ENCODE assay signal across 1 cellular context in the genomic region with DNA sequence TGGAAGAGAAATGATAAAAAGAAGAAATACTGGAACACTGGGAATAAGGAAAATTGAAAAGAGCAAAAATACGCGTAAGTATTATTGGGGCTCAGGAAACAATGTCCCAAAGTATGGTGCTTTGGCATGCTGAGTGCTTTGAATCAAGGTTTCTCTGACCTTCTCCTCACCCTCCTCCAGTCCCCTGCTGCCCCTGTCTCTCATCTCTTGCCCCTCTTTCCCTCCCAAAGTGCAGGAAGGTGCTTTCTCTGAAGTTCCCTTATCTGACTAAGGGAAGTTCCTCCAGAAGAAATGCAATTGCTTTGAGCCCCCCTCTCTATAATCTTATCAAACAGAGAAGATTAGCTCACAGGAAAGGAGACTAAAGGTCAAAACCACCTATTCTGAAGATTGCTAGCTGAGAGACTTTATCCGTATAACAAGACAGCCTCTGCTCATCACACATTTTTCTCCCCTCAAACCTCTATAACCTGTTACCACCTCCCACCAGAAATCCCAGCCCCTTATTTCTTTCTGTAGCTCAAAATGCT.
TF ChIP-seq lines count a peak whose summit lies in the region.

No MANE protein-coding gene starts in this region.

TF ChIP-seq in K562, 482 proteins besides CTCF, POLR2A, EP300 and RAD21 (continued from another document and continues in another):
- TF ChIP-seq GABPB2 (CRISPR knock-in tag; conservative IDR thresholded peaks at IDR 0.05) = no peak
- TF ChIP-seq, protein P1, sequence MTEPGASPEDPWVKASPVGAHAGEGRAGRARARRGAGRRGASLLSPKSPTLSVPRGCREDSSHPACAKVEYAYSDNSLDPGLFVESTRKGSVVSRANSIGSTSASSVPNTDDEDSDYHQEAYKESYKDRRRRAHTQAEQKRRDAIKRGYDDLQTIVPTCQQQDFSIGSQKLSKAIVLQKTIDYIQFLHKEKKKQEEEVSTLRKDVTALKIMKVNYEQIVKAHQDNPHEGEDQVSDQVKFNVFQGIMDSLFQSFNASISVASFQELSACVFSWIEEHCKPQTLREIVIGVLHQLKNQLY (CRISPR knock-in tag; conservative IDR thresholded peaks at IDR 0.05) = no peak
- TF ChIP-seq, protein P2, sequence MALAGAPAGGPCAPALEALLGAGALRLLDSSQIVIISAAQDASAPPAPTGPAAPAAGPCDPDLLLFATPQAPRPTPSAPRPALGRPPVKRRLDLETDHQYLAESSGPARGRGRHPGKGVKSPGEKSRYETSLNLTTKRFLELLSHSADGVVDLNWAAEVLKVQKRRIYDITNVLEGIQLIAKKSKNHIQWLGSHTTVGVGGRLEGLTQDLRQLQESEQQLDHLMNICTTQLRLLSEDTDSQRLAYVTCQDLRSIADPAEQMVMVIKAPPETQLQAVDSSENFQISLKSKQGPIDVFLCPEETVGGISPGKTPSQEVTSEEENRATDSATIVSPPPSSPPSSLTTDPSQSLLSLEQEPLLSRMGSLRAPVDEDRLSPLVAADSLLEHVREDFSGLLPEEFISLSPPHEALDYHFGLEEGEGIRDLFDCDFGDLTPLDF (CRISPR knock-in tag; IDR thresholded peaks at IDR 0.05) = no peak
- TF ChIP-seq NELFE (IDR thresholded peaks at IDR 0.05; ENCODE audit: insufficient read depth, insufficient read length) = no peak
- TF ChIP-seq ESRRA (IDR thresholded peaks at IDR 0.05; ENCODE audit: borderline replicate concordance, low read depth) = peak; percentile 69; the same call in 1 of the 2 replicates
- no peak for TF ChIP-seq POLR3G (IDR thresholded peaks at IDR 0.05; ENCODE audit: extremely low read depth, insufficient read length, insufficient replicate concordance)
- TF ChIP-seq ZBTB8A (IDR thresholded peaks at IDR 0.05; ENCODE audit: partially characterized antibody) = no peak
- no peak for TF ChIP-seq POLR2B (IDR thresholded peaks at IDR 0.05; ENCODE audit: low read depth, partially characterized antibody)
- TF ChIP-seq HIVEP1 (CRISPR knock-in tag; IDR thresholded peaks at IDR 0.05) = no peak
- TF ChIP-seq TEAD2 (tag; IDR thresholded peaks at IDR 0.05) = no peak
- TF ChIP-seq CEBPG (CRISPR knock-in tag; IDR thresholded peaks at IDR 0.05) = no peak; the same call in 1 of the 2 replicates
- peak; percentile 18 to 86; a peak in 2 of 4 replicates for TF ChIP-seq CEBPG (tag; conservative IDR thresholded peaks at IDR 0.05 in 1 of 2, IDR thresholded peaks at IDR 0.05 in 1 of 2)
- TF ChIP-seq, protein P3, sequence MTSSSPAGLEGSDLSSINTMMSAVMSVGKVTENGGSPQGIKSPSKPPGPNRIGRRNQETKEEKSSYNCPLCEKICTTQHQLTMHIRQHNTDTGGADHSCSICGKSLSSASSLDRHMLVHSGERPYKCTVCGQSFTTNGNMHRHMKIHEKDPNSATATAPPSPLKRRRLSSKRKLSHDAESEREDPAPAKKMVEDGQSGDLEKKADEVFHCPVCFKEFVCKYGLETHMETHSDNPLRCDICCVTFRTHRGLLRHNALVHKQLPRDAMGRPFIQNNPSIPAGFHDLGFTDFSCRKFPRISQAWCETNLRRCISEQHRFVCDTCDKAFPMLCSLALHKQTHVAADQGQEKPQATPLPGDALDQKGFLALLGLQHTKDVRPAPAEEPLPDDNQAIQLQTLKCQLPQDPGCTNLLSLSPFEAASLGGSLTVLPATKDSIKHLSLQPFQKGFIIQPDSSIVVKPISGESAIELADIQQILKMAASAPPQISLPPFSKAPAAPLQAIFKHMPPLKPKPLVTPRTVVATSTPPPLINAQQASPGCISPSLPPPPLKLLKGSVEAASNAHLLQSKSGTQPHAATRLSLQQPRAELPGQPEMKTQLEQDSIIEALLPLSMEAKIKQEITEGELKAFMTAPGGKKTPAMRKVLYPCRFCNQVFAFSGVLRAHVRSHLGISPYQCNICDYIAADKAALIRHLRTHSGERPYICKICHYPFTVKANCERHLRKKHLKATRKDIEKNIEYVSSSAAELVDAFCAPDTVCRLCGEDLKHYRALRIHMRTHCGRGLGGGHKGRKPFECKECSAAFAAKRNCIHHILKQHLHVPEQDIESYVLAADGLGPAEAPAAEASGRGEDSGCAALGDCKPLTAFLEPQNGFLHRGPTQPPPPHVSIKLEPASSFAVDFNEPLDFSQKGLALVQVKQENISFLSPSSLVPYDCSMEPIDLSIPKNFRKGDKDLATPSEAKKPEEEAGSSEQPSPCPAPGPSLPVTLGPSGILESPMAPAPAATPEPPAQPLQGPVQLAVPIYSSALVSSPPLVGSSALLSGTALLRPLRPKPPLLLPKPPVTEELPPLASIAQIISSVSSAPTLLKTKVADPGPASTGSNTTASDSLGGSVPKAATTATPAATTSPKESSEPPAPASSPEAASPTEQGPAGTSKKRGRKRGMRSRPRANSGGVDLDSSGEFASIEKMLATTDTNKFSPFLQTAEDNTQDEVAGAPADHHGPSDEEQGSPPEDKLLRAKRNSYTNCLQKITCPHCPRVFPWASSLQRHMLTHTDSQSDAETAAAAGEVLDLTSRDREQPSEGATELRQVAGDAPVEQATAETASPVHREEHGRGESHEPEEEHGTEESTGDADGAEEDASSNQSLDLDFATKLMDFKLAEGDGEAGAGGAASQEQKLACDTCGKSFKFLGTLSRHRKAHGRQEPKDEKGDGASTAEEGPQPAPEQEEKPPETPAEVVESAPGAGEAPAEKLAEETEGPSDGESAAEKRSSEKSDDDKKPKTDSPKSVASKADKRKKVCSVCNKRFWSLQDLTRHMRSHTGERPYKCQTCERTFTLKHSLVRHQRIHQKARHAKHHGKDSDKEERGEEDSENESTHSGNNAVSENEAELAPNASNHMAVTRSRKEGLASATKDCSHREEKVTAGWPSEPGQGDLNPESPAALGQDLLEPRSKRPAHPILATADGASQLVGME (CRISPR knock-in tag; IDR thresholded peaks at IDR 0.05) = no peak
- TF ChIP-seq, protein P4, sequence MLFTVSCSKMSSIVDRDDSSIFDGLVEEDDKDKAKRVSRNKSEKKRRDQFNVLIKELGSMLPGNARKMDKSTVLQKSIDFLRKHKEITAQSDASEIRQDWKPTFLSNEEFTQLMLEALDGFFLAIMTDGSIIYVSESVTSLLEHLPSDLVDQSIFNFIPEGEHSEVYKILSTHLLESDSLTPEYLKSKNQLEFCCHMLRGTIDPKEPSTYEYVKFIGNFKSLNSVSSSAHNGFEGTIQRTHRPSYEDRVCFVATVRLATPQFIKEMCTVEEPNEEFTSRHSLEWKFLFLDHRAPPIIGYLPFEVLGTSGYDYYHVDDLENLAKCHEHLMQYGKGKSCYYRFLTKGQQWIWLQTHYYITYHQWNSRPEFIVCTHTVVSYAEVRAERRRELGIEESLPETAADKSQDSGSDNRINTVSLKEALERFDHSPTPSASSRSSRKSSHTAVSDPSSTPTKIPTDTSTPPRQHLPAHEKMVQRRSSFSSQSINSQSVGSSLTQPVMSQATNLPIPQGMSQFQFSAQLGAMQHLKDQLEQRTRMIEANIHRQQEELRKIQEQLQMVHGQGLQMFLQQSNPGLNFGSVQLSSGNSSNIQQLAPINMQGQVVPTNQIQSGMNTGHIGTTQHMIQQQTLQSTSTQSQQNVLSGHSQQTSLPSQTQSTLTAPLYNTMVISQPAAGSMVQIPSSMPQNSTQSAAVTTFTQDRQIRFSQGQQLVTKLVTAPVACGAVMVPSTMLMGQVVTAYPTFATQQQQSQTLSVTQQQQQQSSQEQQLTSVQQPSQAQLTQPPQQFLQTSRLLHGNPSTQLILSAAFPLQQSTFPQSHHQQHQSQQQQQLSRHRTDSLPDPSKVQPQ (CRISPR knock-in tag; IDR thresholded peaks at IDR 0.05; ENCODE audit: borderline replicate concordance) = no peak
- TF ChIP-seq FOXJ2 (tag; IDR thresholded peaks at IDR 0.05) = peak; percentile 16; the same call in 1 of the 2 replicates
- no peak for TF ChIP-seq LEF1 (IDR thresholded peaks at IDR 0.05)
- TF ChIP-seq, protein P5, sequence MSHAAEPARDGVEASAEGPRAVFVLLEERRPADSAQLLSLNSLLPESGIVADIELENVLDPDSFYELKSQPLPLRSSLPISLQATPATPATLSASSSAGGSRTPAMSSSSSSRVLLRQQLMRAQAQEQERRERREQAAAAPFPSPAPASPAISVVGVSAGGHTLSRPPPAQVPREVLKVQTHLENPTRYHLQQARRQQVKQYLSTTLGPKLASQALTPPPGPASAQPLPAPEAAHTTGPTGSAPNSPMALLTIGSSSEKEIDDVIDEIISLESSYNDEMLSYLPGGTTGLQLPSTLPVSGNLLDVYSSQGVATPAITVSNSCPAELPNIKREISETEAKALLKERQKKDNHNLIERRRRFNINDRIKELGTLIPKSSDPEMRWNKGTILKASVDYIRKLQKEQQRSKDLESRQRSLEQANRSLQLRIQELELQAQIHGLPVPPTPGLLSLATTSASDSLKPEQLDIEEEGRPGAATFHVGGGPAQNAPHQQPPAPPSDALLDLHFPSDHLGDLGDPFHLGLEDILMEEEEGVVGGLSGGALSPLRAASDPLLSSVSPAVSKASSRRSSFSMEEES (CRISPR knock-in tag; IDR thresholded peaks at IDR 0.05) = no peak
- TF ChIP-seq NFATC3 (IDR thresholded peaks at IDR 0.05) = no peak
- TF ChIP-seq PURB (CRISPR knock-in tag; IDR thresholded peaks at IDR 0.05; ENCODE audit: low read depth) = no peak
- TF ChIP-seq FOXP1 (CRISPR knock-in tag; IDR thresholded peaks at IDR 0.05) = no peak
- no peak for TF ChIP-seq ASH1L (IDR thresholded peaks at IDR 0.05; ENCODE audit: borderline replicate concordance, low read depth, partially characterized antibody)
- no peak for TF ChIP-seq MAFF (IDR thresholded peaks at IDR 0.05; ENCODE audit: low read length)
- TF ChIP-seq, protein P6, sequence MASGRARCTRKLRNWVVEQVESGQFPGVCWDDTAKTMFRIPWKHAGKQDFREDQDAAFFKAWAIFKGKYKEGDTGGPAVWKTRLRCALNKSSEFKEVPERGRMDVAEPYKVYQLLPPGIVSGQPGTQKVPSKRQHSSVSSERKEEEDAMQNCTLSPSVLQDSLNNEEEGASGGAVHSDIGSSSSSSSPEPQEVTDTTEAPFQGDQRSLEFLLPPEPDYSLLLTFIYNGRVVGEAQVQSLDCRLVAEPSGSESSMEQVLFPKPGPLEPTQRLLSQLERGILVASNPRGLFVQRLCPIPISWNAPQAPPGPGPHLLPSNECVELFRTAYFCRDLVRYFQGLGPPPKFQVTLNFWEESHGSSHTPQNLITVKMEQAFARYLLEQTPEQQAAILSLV (tag; IDR thresholded peaks at IDR 0.05) = no peak
- no peak for TF ChIP-seq CBX1 (IDR thresholded peaks at IDR 0.05; ENCODE audit: low read depth)
- no peak for TF ChIP-seq FOXA1 (IDR thresholded peaks at IDR 0.05; ENCODE audit: borderline replicate concordance)
- TF ChIP-seq JUND (IDR thresholded peaks at IDR 0.05; ENCODE audit: borderline replicate concordance, low read depth, low read length) = no peak
- TF ChIP-seq JUND (tag; IDR thresholded peaks at IDR 0.05; ENCODE audit: borderline replicate concordance, low read depth, low read length) = no peak
- no peak for TF ChIP-seq ZNF644 (tag; IDR thresholded peaks at IDR 0.05; ENCODE audit: low read depth)
- TF ChIP-seq ZKSCAN1 (IDR thresholded peaks at IDR 0.05; ENCODE audit: low read depth, low read length) = no peak
- no peak for TF ChIP-seq NCOA6 (IDR thresholded peaks at IDR 0.05)
- no peak for TF ChIP-seq ZZZ3 (IDR thresholded peaks at IDR 0.05)
- no peak for TF ChIP-seq COPS2 (conservative IDR thresholded peaks at IDR 0.05)
- TF ChIP-seq SMAD3 (CRISPR knock-in tag; conservative IDR thresholded peaks at IDR 0.05) = no peak
- TF ChIP-seq, protein P7, sequence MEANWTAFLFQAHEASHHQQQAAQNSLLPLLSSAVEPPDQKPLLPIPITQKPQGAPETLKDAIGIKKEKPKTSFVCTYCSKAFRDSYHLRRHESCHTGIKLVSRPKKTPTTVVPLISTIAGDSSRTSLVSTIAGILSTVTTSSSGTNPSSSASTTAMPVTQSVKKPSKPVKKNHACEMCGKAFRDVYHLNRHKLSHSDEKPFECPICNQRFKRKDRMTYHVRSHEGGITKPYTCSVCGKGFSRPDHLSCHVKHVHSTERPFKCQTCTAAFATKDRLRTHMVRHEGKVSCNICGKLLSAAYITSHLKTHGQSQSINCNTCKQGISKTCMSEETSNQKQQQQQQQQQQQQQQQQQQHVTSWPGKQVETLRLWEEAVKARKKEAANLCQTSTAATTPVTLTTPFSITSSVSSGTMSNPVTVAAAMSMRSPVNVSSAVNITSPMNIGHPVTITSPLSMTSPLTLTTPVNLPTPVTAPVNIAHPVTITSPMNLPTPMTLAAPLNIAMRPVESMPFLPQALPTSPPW (CRISPR knock-in tag; IDR thresholded peaks at IDR 0.05) = peak; percentile 43; the same call in 1 of the 2 replicates
- TF ChIP-seq MYBL2 (IDR thresholded peaks at IDR 0.05; ENCODE audit: low read depth) = no peak
- no peak for TF ChIP-seq MYBL2 (CRISPR knock-in tag; IDR thresholded peaks at IDR 0.05; ENCODE audit: borderline replicate concordance)
- TF ChIP-seq, protein P8, sequence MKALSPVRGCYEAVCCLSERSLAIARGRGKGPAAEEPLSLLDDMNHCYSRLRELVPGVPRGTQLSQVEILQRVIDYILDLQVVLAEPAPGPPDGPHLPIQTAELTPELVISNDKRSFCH (CRISPR knock-in tag; IDR thresholded peaks at IDR 0.05) = no peak
- TF ChIP-seq, protein P8 (tag; IDR thresholded peaks at IDR 0.05) = peak; percentile 68
- 0 out of 2 replicates have a peak, but pooled peaks have one; percentile 43 for TF ChIP-seq RBFOX2 (IDR thresholded peaks at IDR 0.05; ENCODE audit: low read depth, low read length)
